ENCODE assay signal across 8 cellular contexts in the genomic region with DNA sequence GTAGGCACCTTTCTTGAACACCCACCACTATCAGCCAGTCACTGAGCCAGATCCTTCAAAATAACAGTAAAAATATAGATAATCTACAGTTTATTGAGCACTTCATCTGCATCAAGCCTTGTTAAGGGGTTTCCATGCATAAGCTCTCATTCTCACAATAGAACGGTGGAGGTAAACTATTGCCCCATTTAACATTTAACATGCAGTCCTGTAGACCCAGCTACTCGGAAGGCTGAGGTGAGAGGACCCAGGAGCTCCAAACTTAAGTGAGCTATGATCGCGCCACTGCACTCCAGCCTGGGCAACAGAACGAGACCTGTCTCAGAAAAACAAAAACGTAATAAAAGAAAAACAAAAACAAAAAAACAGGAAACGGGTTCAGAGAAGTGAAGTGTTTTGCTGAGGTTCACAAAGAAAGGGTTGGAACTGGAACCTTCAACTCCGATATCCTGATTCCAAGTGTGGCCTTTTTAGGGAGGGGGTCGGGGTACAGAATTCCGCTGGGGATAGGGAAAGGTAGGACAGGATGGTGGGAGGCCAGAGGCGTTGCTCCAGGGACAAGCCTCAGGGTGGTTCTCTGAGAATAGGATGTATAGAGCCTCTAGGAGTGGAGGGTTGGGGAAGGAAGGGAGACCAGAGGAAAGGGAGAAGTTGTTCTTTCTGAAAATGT. TPM values are rescaled to one million over a fixed set of nuclear protein-coding genes. Genes with fewer than 3 reads are reported as not detected.
DNase-seq lines count a peak whose midpoint lies in the region; ATAC-seq, FAIRE-seq and TF ChIP-seq lines count a peak whose summit lies in the region.

No MANE protein-coding gene starts in this region.

- peak overlapping the region; percentile 18; the same call in 1 of the 2 replicates for H3K18ac ChIP-seq in IMR-90 (ENCODE audit: low read depth, low read length)

- H3K9me1 ChIP-seq in IMR-90 (ENCODE audit: insufficient read depth, low read length) = no peaks in the 10 kb centered on the region; the same call in none of the 2 replicates
- H3K9me1 ChIP-seq in K562 (ENCODE audit: control insufficient read depth, insufficient read depth, low read length) = no peaks in the 10 kb centered on the region

- TF ChIP-seq EP300 in K562 (IDR thresholded peaks at IDR 0.05; ENCODE audit: low read length) = no peak

- peak overlapping the region; percentile 84 for H3K4ac ChIP-seq in IMR-90 (ENCODE audit: low read depth, low read length)

- H3K79me1 ChIP-seq in IMR-90 (ENCODE audit: low read depth in 1 of 2, low read length in 2 of 2) = peaks cover 0 to 18% of the 10 kb centered on the region in 2 experiments; a peak in 1 of 4 replicates

- peak overlapping the region; percentile 73 for H3K4me2 ChIP-seq in IMR-90 (ENCODE audit: low read depth, low read length)
- peak overlapping the region; percentile 76 for H3K4me2 ChIP-seq in K562 (ENCODE audit: insufficient read depth, low read length)

- H3K4me1 ChIP-seq in IMR-90 (ENCODE audit: control insufficient read depth, insufficient read depth, low read length) (peaks cover 14% of the 10 kb centered on the region), K562 (replicated peaks in 1 of 2; ENCODE audit: control insufficient read depth in 2 of 2, insufficient read depth in 2 of 2, low read length in 2 of 2) (peaks cover 14 to 39% of the 10 kb centered on the region in 2 experiments), mesodermal cell (ENCODE audit: control insufficient read depth, insufficient read depth, low read length, poor library complexity, severe bottlenecking) (peaks cover 17% of the 10 kb centered on the region)

- intact Hi-C loops in IMR-90 (cut with micrococcal nuclease) = loop anchor here (1.0 to 2.0 kb wide), 3 partner anchors 81 to 258 kb away; partner anchors contain the start of genes MED18 and PHACTR4
- intact Hi-C loops in K562 (cut with micrococcal nuclease) = loop anchor here (1.0 to 5.0 kb wide), 9 partner anchors 19 to 355 kb away; partner anchors contain the start of gene MED18

- H2BK5ac ChIP-seq in IMR-90 (ENCODE audit: low read depth, low read length, poor library complexity, severe bottlenecking) = peak overlapping the region; percentile 59

- dilution Hi-C loops in IMR-90 (cut with HindIII; ENCODE audit: low sequenced_read_pairs, unreplicated experiment) = no loop called here

- TF ChIP-seq POLR2A in IMR-90 (IDR thresholded peaks at IDR 0.05; ENCODE audit: low read depth, low read length) = no peak
- TF ChIP-seq POLR2A in K562 (conservative IDR thresholded peaks at IDR 0.05) = no peak

- H2AK9ac ChIP-seq in IMR-90 (replicated peaks; ENCODE audit: low read depth, low read length, poor library complexity) = peak overlapping the region; percentile 56

- H4K20me1 ChIP-seq in IMR-90 (ENCODE audit: insufficient read depth, low read length) (no peaks in the 10 kb centered on the region), K562 (replicated peaks; ENCODE audit: control insufficient read depth, insufficient read depth, low read length) (no peaks in the 10 kb centered on the region)

- H4K5ac ChIP-seq in IMR-90 (ENCODE audit: low read depth, low read length) = peak overlapping the region; percentile 66

- in situ Hi-C loops in IMR-90 (cut with MboI; ENCODE audit: low sequenced_read_pairs) (no loop called here), K562 (cut with MboI) (no loop called here)

- peak overlapping the region; percentile 37; the same call in 1 of the 2 replicates for H3K56ac ChIP-seq in IMR-90 (ENCODE audit: extremely low read depth, insufficient read depth, low read length)

- no peaks in the 10 kb centered on the region for H3K36me3 ChIP-seq in IMR-90 (ENCODE audit: control insufficient read depth, insufficient read depth, low read length)
- no peaks in the 10 kb centered on the region for H3K36me3 ChIP-seq in K562 (ENCODE audit: control insufficient read depth, insufficient read depth, low read length)
- no peaks in the 10 kb centered on the region for H3K36me3 ChIP-seq in mesodermal cell (ENCODE audit: control insufficient read depth, insufficient read depth, low read length)

- peak overlapping the region; percentile 68 for H4K91ac ChIP-seq in IMR-90 (ENCODE audit: insufficient read depth, low read depth, low read length)

- DNase-seq in IMR-90 = no peak
- DNase-seq in K562 (ENCODE audit: extremely low read depth in 1 of 4, low spot score in 3 of 4) = no peak
- DNase-seq in NK-92 (lab: John Stamatoyannopoulos, UW; ENCODE audit: unreplicated experiment) = no peak
- DNase-seq in hippocampal formation (lab: John Stamatoyannopoulos, UW) = no peak
- DNase-seq in NCI-H774 (lab: John Stamatoyannopoulos, UW) = no peak
- no peak for DNase-seq in NCI-H526 (lab: John Stamatoyannopoulos, UW)

- no peak overlapping the region; the same call in 1 of the 2 replicates for H3K14ac ChIP-seq in IMR-90 (replicated peaks; ENCODE audit: low read depth, low read length)

- CTCF ChIA-PET in IMR-90 (lab: Yijun Ruan, JAX) = interaction anchor here (0.6 to 2.2 kb wide), 9 partner anchors 9 to 269 kb away, joined by 3 to 15 read pairs (median 4); partner anchors contain the start of gene MED18
- CTCF ChIA-PET in K562 (lab: Yijun Ruan, JAX; ENCODE audit: low intra/inter-chr PET ratio) = no interaction called here

- FAIRE-seq in K562 (lab: Jason Lieb, UNC) = no peak

- H3K23ac ChIP-seq in IMR-90 (ENCODE audit: low read depth, low read length) = peak overlapping the region; percentile 6; the same call in 1 of the 2 replicates

- H3K9ac ChIP-seq in IMR-90 (ENCODE audit: low read depth, low read length) = peak overlapping the region; percentile 54
- H3K9ac ChIP-seq in K562 (ENCODE audit: insufficient read depth in 1 of 2, low read depth in 2 of 2, low read length in 2 of 2) = peak overlapping the region; percentile 74 to 82; a peak in 3 of 4 replicates

- peak overlapping the region; percentile 92 for H2BK120ac ChIP-seq in IMR-90 (ENCODE audit: low read depth, low read length)

- H2BK20ac ChIP-seq in IMR-90 (ENCODE audit: low read depth, low read length) = peak overlapping the region; percentile 90

- H3K27ac ChIP-seq in 22Rv1 (peak overlapping the region; percentile 91), IMR-90 (ENCODE audit: insufficient read depth, low read length) (peak overlapping the region; percentile 68; the same call in 1 of the 2 replicates), K562 (ENCODE audit: extremely low read depth, low read depth, low read length) (peak overlapping the region; percentile 81), mesodermal cell (ENCODE audit: low read depth, low read length, severe bottlenecking) (peak overlapping the region; percentile 80)

- 100% methylated on average over 1 of the region's 11 CpGs; no CpG with 5 or more reads in 1 of the 2 experiments for WGBS in IMR-90 (ENCODE audit: extremely low coverage in 2 of 2, insufficient read length in 1 of 2), 2 experiments
- WGBS in K562 (ENCODE audit: insufficient coverage, low coverage, missing lambda C conversion rate) = 27% methylated on average over 11 of the region's 11 CpGs
- WGBS in mesodermal cell (ENCODE audit: insufficient coverage in 2 of 2), 2 experiments = 82 to 90% methylated on average over 6 to 8 of the region's 11 CpGs

- H3K4me3 ChIP-seq in IMR-90 (ENCODE audit: insufficient read depth, low read depth, low read length) (peak overlapping the region; percentile 17; the same call in 1 of the 2 replicates), K562 (peak overlapping the region; percentile 11; the same call in 1 of the 2 replicates), mesodermal cell (ENCODE audit: extremely low read depth, insufficient read depth, low read length, poor library complexity, severe bottlenecking) (peak overlapping the region; percentile 41)

- peak overlapping the region; percentile 10; the same call in 1 of the 2 replicates for H2AK5ac ChIP-seq in IMR-90 (ENCODE audit: low read depth, low read length)

- ATAC-seq in IMR-90 (ENCODE audit: low read depth) (no peak), K562 (peak; percentile 8)

- TF ChIP-seq RAD21 in IMR-90 (IDR thresholded peaks at IDR 0.05; ENCODE audit: low read length) = no peak
- TF ChIP-seq RAD21 in K562 (CRISPR knock-in tag; conservative IDR thresholded peaks at IDR 0.05 in 1 of 2, IDR thresholded peaks at IDR 0.05 in 1 of 2) = no peak

- TF ChIP-seq CTCF in 22Rv1 (IDR thresholded peaks at IDR 0.05) = no peak
- TF ChIP-seq CTCF in IMR-90 (conservative IDR thresholded peaks at IDR 0.05; ENCODE audit: low read depth, low read length) = no peak
- no peak for TF ChIP-seq CTCF in K562 (IDR thresholded peaks at IDR 0.05 in 2 of 3, conservative IDR thresholded peaks at IDR 0.05 in 1 of 3; ENCODE audit: insufficient read depth in 2 of 3, low read depth in 1 of 3, low read length in 3 of 3)

- POLR2A ChIA-PET in IMR-90 (lab: Charles Lee; ENCODE audit: unreplicated experiment) = interaction anchor here (0.5 to 1.2 kb wide), 2 partner anchors 12 to 264 kb away, joined by 6 to 10 read pairs; partner anchors contain the start of gene ATP5IF1
- POLR2A ChIA-PET in K562 (lab: Yijun Ruan, JAX) = interaction anchor here (0.7 to 10.6 kb wide), 16 partner anchors 11 to 527 kb away, joined by 3 to 245 read pairs (median 6); partner anchors contain the start of genes ATP5IF1, MED18, PHACTR4 and RCC1

- no TSS peak for BruUV-seq in IMR-90 (replicated peaks; lab: Mats Ljungman, UMichigan)
- TSS peak; percentile 94 for BruUV-seq in K562 (replicated peaks; lab: Mats Ljungman, UMichigan)

- H3K9me3 ChIP-seq in IMR-90 (ENCODE audit: control insufficient read depth, insufficient read depth, low read length) (no peaks in the 10 kb centered on the region), K562 (replicated peaks; ENCODE audit: control insufficient read depth, insufficient read depth, low read depth, low read length) (no peaks in the 10 kb centered on the region), mesodermal cell (ENCODE audit: control insufficient read depth, low read length) (no peaks in the 10 kb centered on the region)

- peak overlapping the region; percentile 19 to 86; a peak in 3 of 4 replicates for H4K8ac ChIP-seq in IMR-90 (ENCODE audit: low read depth in 2 of 2, low read length in 2 of 2)

- peak overlapping the region; percentile 93 for H2AFZ ChIP-seq in IMR-90 (replicated peaks; ENCODE audit: low read length, poor library complexity)
- H2AFZ ChIP-seq in K562 (ENCODE audit: low read depth, low read length) = peak overlapping the region; percentile 97

- H3K79me2 ChIP-seq in K562 (ENCODE audit: control insufficient read depth, insufficient read depth, low read length) = peaks cover 4% of the 10 kb centered on the region; the same call in 2 of the 3 replicates

- peak overlapping the region; percentile 86; the same call in 1 of the 3 replicates for H2BK15ac ChIP-seq in IMR-90 (ENCODE audit: low read depth, low read length)

- H3K27me3 ChIP-seq in IMR-90 (ENCODE audit: control insufficient read depth, insufficient read depth, low read length) = no peaks in the 10 kb centered on the region
- no peaks in the 10 kb centered on the region for H3K27me3 ChIP-seq in K562 (ENCODE audit: control insufficient read depth in 2 of 2, insufficient read depth in 2 of 2, low read length in 2 of 2)

RNA-seq across cellular contexts. Expression of gene SESN2, which starts 11.6 kb away (rescaled TPM):
- total RNA-seq in IMR-90 (2012; rRNA removed) (8.1 and 10.2 TPM in 2 replicates), K562 (2014; rRNA removed) (54.4 and 55.3 TPM in 2 replicates), K562 (2014; rRNA removed; fragmentation: Illumina TruSeq; extraction: Trizol) (16.8 and 16.9 TPM in 2 replicates), K562 (2015; rRNA removed; fragmentation: Illumina TruSeq; extraction: Trizol) (9.4 and 10.0 TPM in 2 replicates), K562 (2021) (61.1 and 71.3 TPM in 2 replicates)
- polyA plus RNA-seq in IMR-90 (2012; rRNA removed) (20.9 and 21.7 TPM in 2 replicates), K562 (2011; rRNA removed) (15.4 and 34.4 TPM in 2 replicates), K562 (2014; fragmentation: Illumina TruSeq; extraction: Trizol) (47.6 and 61.0 TPM in 2 replicates), K562 (2014; fragmentation: Nextera tagmentation; extraction: Ambion mirVana) (1 to 10 TPM; 3.7 to 5.4 TPM), K562 (2014; rRNA removed) (40.8 and 47.3 TPM in 2 replicates)
- 12.0 and 27.8 TPM in 2 replicates for polyA plus RNA-seq in IMR-90 (2012; cell fraction: cytosol; rRNA removed)
- polyA plus RNA-seq in IMR-90 (2012; cell fraction: nucleus; rRNA removed; ENCODE audit: low replicate concordance) = 32.4 and 50.9 TPM in 2 replicates
- total RNA-seq in K562 (2011; cell fraction: chromatin; rRNA removed; ENCODE audit: low replicate concordance) = 14.6 and 34.6 TPM in 2 replicates
- 26.1 and 26.2 TPM in 2 replicates for total RNA-seq in K562 (2011; cell fraction: nucleolus; rRNA removed)
- total RNA-seq in K562 (2011; cell fraction: nucleoplasm; rRNA removed) = 23.4 and 26.2 TPM in 2 replicates
- 28.3 and 29.9 TPM in 2 replicates for polyA plus RNA-seq in K562 (2011; cell fraction: cytosol; rRNA removed)
- polyA plus RNA-seq in K562 (2011; cell fraction: nucleus; rRNA removed) = 26.7 and 31.1 TPM in 2 replicates
- 24.3 and 118 TPM in 2 replicates for polyA plus RNA-seq in K562 (2012)
- 13.4 and 14.9 TPM in 2 replicates for polyA minus RNA-seq in K562 (2011; rRNA and poly(A)+ RNA removed)
- polyA minus RNA-seq in K562 (2011; cell fraction: cytosol; rRNA and poly(A)+ RNA removed) = 15.4 and 28.6 TPM in 2 replicates
- 6.6 and 11.0 TPM in 2 replicates for polyA minus RNA-seq in K562 (2011; cell fraction: nucleus; rRNA and poly(A)+ RNA removed)
- polyA plus RNA-seq in mesodermal cell (2013, experiment 1 of 2) = 22.1 TPM
- 19.0 TPM for polyA plus RNA-seq in mesodermal cell (2013, experiment 2 of 2)

RNA-seq across cellular contexts. Expression of gene ATP5IF1, which starts 11.8 kb away (rescaled TPM):
- 33.7 and 120 TPM in 2 replicates for total RNA-seq in IMR-90 (2012; rRNA removed)
- 105 and 143 TPM in 2 replicates for polyA plus RNA-seq in IMR-90 (2012; rRNA removed)
- polyA plus RNA-seq in IMR-90 (2012; cell fraction: cytosol; rRNA removed) = 291 and 630 TPM in 2 replicates
- 54.6 and 152 TPM in 2 replicates for polyA plus RNA-seq in IMR-90 (2012; cell fraction: nucleus; rRNA removed; ENCODE audit: low replicate concordance)
- total RNA-seq in K562 (2011; cell fraction: chromatin; rRNA removed; ENCODE audit: low replicate concordance) = 48.2 and 59.7 TPM in 2 replicates
- 75.0 and 82.2 TPM in 2 replicates for total RNA-seq in K562 (2011; cell fraction: nucleolus; rRNA removed)
- 110 and 124 TPM in 2 replicates for total RNA-seq in K562 (2011; cell fraction: nucleoplasm; rRNA removed)
- 1,281 and 1,288 TPM in 2 replicates for total RNA-seq in K562 (2014; rRNA removed)
- total RNA-seq in K562 (2014; rRNA removed; fragmentation: Illumina TruSeq; extraction: Trizol) = 303 and 353 TPM in 2 replicates
- 425 and 445 TPM in 2 replicates for total RNA-seq in K562 (2015; rRNA removed; fragmentation: Illumina TruSeq; extraction: Trizol)
- 380 and 403 TPM in 2 replicates for total RNA-seq in K562 (2021)
- polyA plus RNA-seq in K562 (2011; rRNA removed) = 343 and 388 TPM in 2 replicates
- 299 and 407 TPM in 2 replicates for polyA plus RNA-seq in K562 (2011; cell fraction: cytosol; rRNA removed)
- polyA plus RNA-seq in K562 (2011; cell fraction: nucleus; rRNA removed) = 273 and 321 TPM in 2 replicates
- polyA plus RNA-seq in K562 (2012) = 405 and 915 TPM in 2 replicates
- polyA plus RNA-seq in K562 (2014; fragmentation: Illumina TruSeq; extraction: Trizol) = 338 and 607 TPM in 2 replicates
- 100 to 1,000 TPM; 292 to 545 TPM for polyA plus RNA-seq in K562 (2014; fragmentation: Nextera tagmentation; extraction: Ambion mirVana)
- polyA plus RNA-seq in K562 (2014; rRNA removed) = 1,422 and 1,500 TPM in 2 replicates
- 92.2 and 94.1 TPM in 2 replicates for polyA minus RNA-seq in K562 (2011; rRNA and poly(A)+ RNA removed)
- polyA minus RNA-seq in K562 (2011; cell fraction: cytosol; rRNA and poly(A)+ RNA removed) = 78.4 and 106 TPM in 2 replicates
- 40.0 and 57.4 TPM in 2 replicates for polyA minus RNA-seq in K562 (2011; cell fraction: nucleus; rRNA and poly(A)+ RNA removed)
- 288 TPM for polyA plus RNA-seq in mesodermal cell (2013, experiment 1 of 2)
- 287 TPM for polyA plus RNA-seq in mesodermal cell (2013, experiment 2 of 2)

RNA-seq across cellular contexts. Expression of gene DNAJC8, which starts 14.9 kb away (rescaled TPM):
- total RNA-seq in IMR-90 (2012; rRNA removed) (53.6 and 70.5 TPM in 2 replicates), K562 (2014; rRNA removed) (132 and 186 TPM in 2 replicates), K562 (2014; rRNA removed; fragmentation: Illumina TruSeq; extraction: Trizol) (209 and 236 TPM in 2 replicates), K562 (2015; rRNA removed; fragmentation: Illumina TruSeq; extraction: Trizol) (220 and 230 TPM in 2 replicates), K562 (2021) (143 and 153 TPM in 2 replicates)
- polyA plus RNA-seq in IMR-90 (2012; rRNA removed) (77.0 and 81.0 TPM in 2 replicates), K562 (2011; rRNA removed) (150 and 176 TPM in 2 replicates), K562 (2014; fragmentation: Illumina TruSeq; extraction: Trizol) (279 and 343 TPM in 2 replicates), K562 (2014; fragmentation: Nextera tagmentation; extraction: Ambion mirVana) (100 to 1,000 TPM; 264 to 508 TPM), K562 (2014; rRNA removed) (180 and 202 TPM in 2 replicates)
- 16.8 and 33.3 TPM in 2 replicates for polyA plus RNA-seq in IMR-90 (2012; cell fraction: cytosol; rRNA removed)
- 9.8 and 42.2 TPM in 2 replicates for polyA plus RNA-seq in IMR-90 (2012; cell fraction: nucleus; rRNA removed; ENCODE audit: low replicate concordance)
- total RNA-seq in K562 (2011; cell fraction: chromatin; rRNA removed; ENCODE audit: low replicate concordance) = 32.8 and 70.6 TPM in 2 replicates
- 23.7 and 23.8 TPM in 2 replicates for total RNA-seq in K562 (2011; cell fraction: nucleolus; rRNA removed)
- 45.8 and 58.7 TPM in 2 replicates for total RNA-seq in K562 (2011; cell fraction: nucleoplasm; rRNA removed)
- 82.1 and 115 TPM in 2 replicates for polyA plus RNA-seq in K562 (2011; cell fraction: cytosol; rRNA removed)
- 52.7 and 76.2 TPM in 2 replicates for polyA plus RNA-seq in K562 (2011; cell fraction: nucleus; rRNA removed)
- polyA plus RNA-seq in K562 (2012) = 151 and 153 TPM in 2 replicates
- polyA minus RNA-seq in K562 (2011; rRNA and poly(A)+ RNA removed) = 63.9 and 71.8 TPM in 2 replicates
- polyA minus RNA-seq in K562 (2011; cell fraction: cytosol; rRNA and poly(A)+ RNA removed) = 25.2 and 30.5 TPM in 2 replicates
- polyA minus RNA-seq in K562 (2011; cell fraction: nucleus; rRNA and poly(A)+ RNA removed) = 11.4 and 23.2 TPM in 2 replicates
- polyA plus RNA-seq in mesodermal cell (2013, experiment 1 of 2) = 139 TPM
- polyA plus RNA-seq in mesodermal cell (2013, experiment 2 of 2) = 142 TPM
